8 cellular contexts compared by ENCODE assay signal in the genomic region with DNA sequence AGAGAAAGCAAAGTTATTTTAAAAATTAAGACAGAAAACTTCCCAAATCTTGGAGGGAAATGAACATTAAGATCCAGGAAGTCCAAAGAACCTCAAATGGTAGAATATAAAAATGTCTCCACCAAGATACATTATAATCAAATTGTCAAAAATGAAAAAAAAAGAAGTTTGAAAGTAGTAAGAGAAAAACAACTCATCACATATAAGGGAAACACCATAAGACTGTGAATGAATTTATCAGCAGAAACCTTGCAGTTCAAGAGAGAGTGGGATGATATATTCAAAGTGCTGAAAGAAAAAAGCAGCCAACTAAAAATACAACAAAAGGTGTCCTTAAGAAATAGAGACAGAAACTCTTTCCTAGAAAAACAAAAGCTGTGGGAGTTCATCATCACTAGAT.
"Had no signal": no experiment of that assay in that cellular context is flagged by ENCODE, and none has a peak within 500 bp of the region (broad histone marks: within the 10 kb centered on the region; RNA-seq: fewer than 3 reads in every experiment).

No MANE protein-coding gene starts in this region.

- DNase-seq: IMR-90, KBM-7, KG1 had no signal

- H3K4me3 ChIP-seq: K562 had no signal

- ATAC-seq: HepG2, K562 had no signal

- H3K4me2 ChIP-seq: KMS-11 had no signal

- FAIRE-seq: HepG2, HTR-8/SVneo, K562 had no signal

- H3K27ac ChIP-seq: HL-60, KMS-11 had no signal

- H3K9ac ChIP-seq: KMS-11 had no signal
